In genomic region chr4:108814327-108814726, GRCh38 we compare ENCODE assay signal across 19 cellular contexts. TPM values are rescaled to one million over a fixed set of nuclear protein-coding genes. Genes with fewer than 3 reads are reported as not detected.
DNase-seq lines count a peak whose midpoint lies in the region; ATAC-seq and TF ChIP-seq lines count a peak whose summit lies in the region.
"Had no signal": no experiment of that assay in that cellular context is flagged by ENCODE, and none has a peak within 500 bp of the region (broad histone marks: within the 10 kb centered on the region; RNA-seq: fewer than 3 reads in every experiment).

No MANE protein-coding gene starts in this region.

- H3K9me3 ChIP-seq in body of pancreas (no peaks in the 10 kb centered on the region), vagina (no peaks in the 10 kb centered on the region)
- H3K9me3 ChIP-seq: BLaER1, MG63 had no signal

- no peaks in the 10 kb centered on the region for H3K4me1 ChIP-seq in body of pancreas
- H3K4me1 ChIP-seq in vagina: no peaks in the 10 kb centered on the region
- H3K4me1 ChIP-seq: BLaER1 had no signal

- TF ChIP-seq CTCF in body of pancreas (IDR thresholded peaks at IDR 0.05) (no peak), vagina (IDR thresholded peaks at IDR 0.05) (no peak)

- ATAC-seq in GM18498 (IDR thresholded peaks at IDR 0.05; ENCODE audit: unreplicated experiment) (peak; percentile 56), HG03432 (IDR thresholded peaks at IDR 0.05; ENCODE audit: unreplicated experiment) (peak; percentile 47), body of pancreas (peak; percentile 93), GM18502 (IDR thresholded peaks at IDR 0.05; ENCODE audit: poor library complexity, unreplicated experiment) (no peak)
- ATAC-seq: CD8-positive, alpha-beta T cell; SK-N-SH treated with all-trans-retinoic acid at 6 μM for 48 hours had no signal

- no peak overlapping the region for H3K4me3 ChIP-seq in body of pancreas
- no peak overlapping the region for H3K4me3 ChIP-seq in vagina
- H3K4me3 ChIP-seq: BLaER1, MG63 had no signal

- H3K27me3 ChIP-seq in body of pancreas (no peaks in the 10 kb centered on the region), vagina (no peaks in the 10 kb centered on the region)
- H3K27me3 ChIP-seq: BLaER1 had no signal

- H3K36me3 ChIP-seq in body of pancreas (replicated peaks in 1 of 2; ENCODE audit: insufficient read depth in 1 of 2, low read depth in 2 of 2) (no peaks in the 10 kb centered on the region), vagina (no peaks in the 10 kb centered on the region)
- H3K36me3 ChIP-seq: BLaER1, MG63 had no signal

- TF ChIP-seq POLR2A in body of pancreas (IDR thresholded peaks at IDR 0.05) (no peak), vagina (IDR thresholded peaks at IDR 0.05) (no peak)

- H3K27ac ChIP-seq in body of pancreas: no peak overlapping the region
- H3K27ac ChIP-seq in vagina: no peak overlapping the region
- H3K27ac ChIP-seq: BLaER1 had no signal

- peak; percentile 11 for DNase-seq in activated CD4-positive, alpha-beta T cell treated with anti-CD3 and anti-CD28 coated beads for 48 hours
- no peak for DNase-seq in activated CD4-positive, alpha-beta T cell treated with anti-CD3 and anti-CD28 coated beads for 1 hour
- DNase-seq in body of pancreas (peak; percentile 37 to 59 (median 44)), vagina (ENCODE audit: extremely low spot score in 2 of 2) (no peak), NCI-H526 (lab: John Stamatoyannopoulos, UW) (no peak)
- DNase-seq: CD8-positive, alpha-beta T cell; Karpas-422; MG63; NCI-H1105; NCI-H1694; NCI-H2227 treated with DMSO at 0.1 percent for 48 hours; NCI-H524 treated with DMSO at 0.1 percent for 48 hours; Right ventricle myocardium superior had no signal

- intact Hi-C loops in body of pancreas (cut with DNase I) (no loop called here), vagina (cut with DNase I) (no loop called here)

- 37 to 43% methylated on average over 4 of the region's 4 CpGs for WGBS in body of pancreas, 2 donors

RNA-seq across cellular contexts. Expression of gene ETNPPL, which starts 51.5 kb away (rescaled TPM):
- not detected for total RNA-seq in body of pancreas
- total RNA-seq in vagina: not detected
- total RNA-seq: A172; CD8-positive, alpha-beta T cell had no signal

Comparison
In these comparisons a context has a peak if more than half of its experiments do, and no peak if none do; other contexts are left out.
1. DNase-seq: peak in activated CD4-positive, alpha-beta T cell treated with anti-CD3 and anti-CD28 coated beads for 48 hours (single experiment) and body of pancreas (4 of 4); none in activated CD4-positive, alpha-beta T cell treated with anti-CD3 and anti-CD28 coated beads for 1 hour (single experiment), vagina (0 of 2) and NCI-H526 (0 of 2).